In genomic region chr22:23938328-23939016, GRCh38 we compare ENCODE assay signal across 1 cellular context.
A peak's percentile ranks its signal among the peaks of the same experiment; 100 is the strongest.
TF ChIP-seq lines count a peak whose summit lies in the region.

No MANE protein-coding gene starts in this region.

TF ChIP-seq in HepG2, 621 proteins besides CTCF, POLR2A, EP300 and RAD21:
- TF ChIP-seq PHF21A (CRISPR knock-in tag; IDR thresholded peaks at IDR 0.05) (peak; percentile 84; the same call in 1 of the 2 replicates), NCOA2 (CRISPR knock-in tag; IDR thresholded peaks at IDR 0.05) (peak; percentile 48; the same call in 1 of the 2 replicates), SOX6 (IDR thresholded peaks at IDR 0.05) (no peak), SOX6 (CRISPR knock-in tag; IDR thresholded peaks at IDR 0.05) (peak; percentile 78), HNF4A (CRISPR knock-in tag; IDR thresholded peaks at IDR 0.05) (peak; percentile 29; the same call in 1 of the 2 replicates), SAP130 (CRISPR knock-in tag; IDR thresholded peaks at IDR 0.05; ENCODE audit: low read depth) (peak; percentile 26; the same call in 1 of the 2 replicates), FOXP4 (CRISPR knock-in tag; IDR thresholded peaks at IDR 0.05) (peak; percentile 48), MYPOP (CRISPR knock-in tag; IDR thresholded peaks at IDR 0.05) (no peak), NR2F6 (IDR thresholded peaks at IDR 0.05) (no peak), NR2F6 (CRISPR knock-in tag; IDR thresholded peaks at IDR 0.05) (0 out of 2 replicates have a peak, but pooled peaks have one; percentile 22), FOXA3 (CRISPR knock-in tag; IDR thresholded peaks at IDR 0.05) (peak; percentile 23; the same call in 1 of the 2 replicates), ZBTB20 (CRISPR knock-in tag; IDR thresholded peaks at IDR 0.05; ENCODE audit: borderline replicate concordance, low read depth) (no peak), ISL2 (CRISPR knock-in tag; IDR thresholded peaks at IDR 0.05) (peak; percentile 49; the same call in 1 of the 2 replicates), LCORL (IDR thresholded peaks at IDR 0.05) (no peak), LCORL (CRISPR knock-in tag; IDR thresholded peaks at IDR 0.05) (peak; percentile 56), HMG20A (CRISPR knock-in tag; IDR thresholded peaks at IDR 0.05; ENCODE audit: borderline replicate concordance) (no peak), TEAD3 (CRISPR knock-in tag; optimal IDR thresholded peaks at IDR 0.05; ENCODE audit: borderline replicate concordance) (peak; percentile 77), ZNF382 (CRISPR knock-in tag; IDR thresholded peaks at IDR 0.05; ENCODE audit: borderline replicate concordance) (no peak), FOXA1 (IDR thresholded peaks at IDR 0.05) (no peak), FOXA1 (CRISPR knock-in tag; IDR thresholded peaks at IDR 0.05) (peak; percentile 43), NCOR1 (IDR thresholded peaks at IDR 0.05; ENCODE audit: borderline replicate concordance, low read length) (no peak), SOX13 (IDR thresholded peaks at IDR 0.05) (no peak), SOX13 (CRISPR knock-in tag; conservative IDR thresholded peaks at IDR 0.05 in 1 of 2, IDR thresholded peaks at IDR 0.05 in 1 of 2) (peak in 1 of 2 experiments; percentile 89; a peak in 2 of 4 replicates), ZNF503 (CRISPR knock-in tag; IDR thresholded peaks at IDR 0.05) (no peak), BCL3 (CRISPR knock-in tag; IDR thresholded peaks at IDR 0.05) (no peak), ZBTB2 (CRISPR knock-in tag; IDR thresholded peaks at IDR 0.05; ENCODE audit: low read depth) (no peak), PAXIP1 (CRISPR knock-in tag; conservative IDR thresholded peaks at IDR 0.05) (peak; percentile 32; the same call in 1 of the 2 replicates), HDAC2 (CRISPR knock-in tag; IDR thresholded peaks at IDR 0.05) (peak; percentile 61; the same call in 1 of the 2 replicates), SOX5 (CRISPR knock-in tag; IDR thresholded peaks at IDR 0.05; ENCODE audit: borderline replicate concordance) (peak; percentile 63), BCL6 (CRISPR knock-in tag; IDR thresholded peaks at IDR 0.05) (peak; percentile 54; the same call in 1 of the 2 replicates), ZNF12 (CRISPR knock-in tag; IDR thresholded peaks at IDR 0.05) (0 out of 2 replicates have a peak, but pooled peaks have one; percentile 50), GATAD2A (CRISPR knock-in tag; IDR thresholded peaks at IDR 0.05) (peak; percentile 23; the same call in 1 of the 2 replicates), ZNF331 (CRISPR knock-in tag; IDR thresholded peaks at IDR 0.05) (peak; percentile 42; the same call in 1 of the 2 replicates), ZNF773 (CRISPR knock-in tag; IDR thresholded peaks at IDR 0.05; ENCODE audit: borderline replicate concordance) (no peak)
- TF ChIP-seq, protein P1, sequence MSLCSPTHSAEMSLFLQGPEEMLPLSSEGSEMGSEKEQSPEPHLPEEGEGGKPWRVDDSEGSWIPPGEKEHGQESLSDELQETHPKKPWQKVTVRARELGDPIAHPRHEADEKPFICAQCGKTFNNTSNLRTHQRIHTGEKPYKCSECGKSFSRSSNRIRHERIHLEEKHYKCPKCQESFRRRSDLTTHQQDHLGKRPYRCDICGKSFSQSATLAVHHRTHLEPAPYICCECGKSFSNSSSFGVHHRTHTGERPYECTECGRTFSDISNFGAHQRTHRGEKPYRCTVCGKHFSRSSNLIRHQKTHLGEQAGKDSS (CRISPR knock-in tag; IDR thresholded peaks at IDR 0.05; ENCODE audit: borderline replicate concordance, low read depth) = 0 out of 2 replicates have a peak, but pooled peaks have one; percentile 42
- TF ChIP-seq, protein P2, sequence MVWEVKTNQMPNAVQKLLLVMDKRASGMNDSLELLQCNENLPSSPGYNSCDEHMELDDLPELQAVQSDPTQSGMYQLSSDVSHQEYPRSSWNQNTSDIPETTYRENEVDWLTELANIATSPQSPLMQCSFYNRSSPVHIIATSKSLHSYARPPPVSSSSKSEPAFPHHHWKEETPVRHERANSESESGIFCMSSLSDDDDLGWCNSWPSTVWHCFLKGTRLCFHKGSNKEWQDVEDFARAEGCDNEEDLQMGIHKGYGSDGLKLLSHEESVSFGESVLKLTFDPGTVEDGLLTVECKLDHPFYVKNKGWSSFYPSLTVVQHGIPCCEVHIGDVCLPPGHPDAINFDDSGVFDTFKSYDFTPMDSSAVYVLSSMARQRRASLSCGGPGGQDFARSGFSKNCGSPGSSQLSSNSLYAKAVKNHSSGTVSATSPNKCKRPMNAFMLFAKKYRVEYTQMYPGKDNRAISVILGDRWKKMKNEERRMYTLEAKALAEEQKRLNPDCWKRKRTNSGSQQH (CRISPR knock-in tag; IDR thresholded peaks at IDR 0.05; ENCODE audit: low read depth) = no peak
